Comparison of ENCODE assay signal across 9 cellular contexts in genomic region chr4:162163892-162164759, GRCh38. TPM values are rescaled to one million over a fixed set of nuclear protein-coding genes. Genes with fewer than 3 reads are reported as not detected.
DNase-seq lines count a peak whose midpoint lies in the region; ATAC-seq and TF ChIP-seq lines count a peak whose summit lies in the region.
"Had no signal": no experiment of that assay in that cellular context is flagged by ENCODE, and none has a peak within 500 bp of the region (broad histone marks: within the 10 kb centered on the region; RNA-seq: fewer than 3 reads in every experiment).

FSTL5 (minus strand) TSS chr4:162164000; CDS start chr4:162111396, 52,604 bp downstream.

- H3K27me3 ChIP-seq in thyroid gland, result no peaks in the 10 kb centered on the region

- peaks cover 2% of the 10 kb centered on the region for H3K4me1 Mint-ChIP-seq in activated T-cell treated with anti-CD3 and anti-CD28 coated beads, Interleukin-2, amount 50 U/mL, for 24 hours (ENCODE audit: low read depth)
- peaks cover 18% of the 10 kb centered on the region for H3K4me1 Mint-ChIP-seq in nephron

- no peaks in the 10 kb centered on the region for H3K9me3 ChIP-seq in thyroid gland

- intact Hi-C loops in thyroid gland (cut with DNase I), result no loop called here

- TF ChIP-seq CTCF in fibroblast of villous mesenchyme (IDR thresholded peaks at IDR 0.05; ENCODE audit: insufficient read depth, low read depth, low read length) (no peak), nephron (IDR thresholded peaks at IDR 0.05; ENCODE audit: unreplicated experiment in 3 of 3) (no peak), thyroid gland (IDR thresholded peaks at IDR 0.05) (no peak)

- H3K9me3 Mint-ChIP-seq in activated T-cell treated with anti-CD3 and anti-CD28 coated beads, Interleukin-2, amount 50 U/mL, for 24 hours, result peaks cover 2% of the 10 kb centered on the region
- H3K9me3 Mint-ChIP-seq in nephron, result no peaks in the 10 kb centered on the region

- no peaks in the 10 kb centered on the region for H3K36me3 Mint-ChIP-seq in activated T-cell treated with anti-CD3 and anti-CD28 coated beads, Interleukin-2, amount 50 U/mL, for 24 hours (ENCODE audit: low read depth)
- H3K36me3 Mint-ChIP-seq in nephron (ENCODE audit: low read depth), result no peaks in the 10 kb centered on the region

- H3K4me3 ChIP-seq in fibroblast of villous mesenchyme (ENCODE audit: low read depth, low read length), result peak within 1 kb of the TSS; percentile 39
- peak within 1 kb of the TSS in 1 of 3 donors; percentile 9 for H3K4me3 ChIP-seq in thyroid gland (replicated peaks in 1 of 3)

- peak; percentile 91 for ATAC-seq in HG02623 (IDR thresholded peaks at IDR 0.05; ENCODE audit: unreplicated experiment)

- no peak within 1 kb of the TSS for H3K27ac ChIP-seq in thyroid gland

- peaks cover 10% of the 10 kb centered on the region for H3K27me3 Mint-ChIP-seq in activated T-cell treated with anti-CD3 and anti-CD28 coated beads, Interleukin-2, amount 50 U/mL, for 24 hours
- peaks cover 9% of the 10 kb centered on the region for H3K27me3 Mint-ChIP-seq in nephron (ENCODE audit: low read depth)

- no peak for TF ChIP-seq POLR2A in thyroid gland (IDR thresholded peaks at IDR 0.05)

- DNase-seq in SIG-M5 treated with dmso at 0.1 percent for 504 hours (lab: John Stamatoyannopoulos, UW; ENCODE audit: unreplicated experiment), result peak; percentile 62
- no peak for DNase-seq in SIG-M5 (lab: John Stamatoyannopoulos, UW)
- peak; percentile 52 for DNase-seq in NCI-H2081 treated with DMSO at 0.1 percent for 48 hours (lab: John Stamatoyannopoulos, UW)
- peak; percentile 47 for DNase-seq in activated T-cell treated with anti-CD3 and anti-CD28 coated beads, Interleukin-2, amount 50 U/mL, for 24 hours
- peak; percentile 1 for DNase-seq in fibroblast of villous mesenchyme (ENCODE audit: low read depth)
- peak; percentile 62 to 85 for DNase-seq in thyroid gland
- DNase-seq: DND-41 had no signal

- no peak within 1 kb of the TSS for H3K27ac Mint-ChIP-seq in activated T-cell treated with anti-CD3 and anti-CD28 coated beads, Interleukin-2, amount 50 U/mL, for 24 hours
- H3K27ac Mint-ChIP-seq in nephron, result peak within 1 kb of the TSS; percentile 62 to 79 (median 69)

- peak within 1 kb of the TSS; percentile 64 for H3K4me3 Mint-ChIP-seq in activated T-cell treated with anti-CD3 and anti-CD28 coated beads, Interleukin-2, amount 50 U/mL, for 24 hours
- peak within 1 kb of the TSS; percentile 94 to 99 (median 96) for H3K4me3 Mint-ChIP-seq in nephron

- no peaks in the 10 kb centered on the region for H3K4me1 ChIP-seq in thyroid gland

- H3K36me3 ChIP-seq in thyroid gland, result no peaks in the 10 kb centered on the region

- WGBS in thyroid gland, 2 donors, result 2 to 4% methylated on average over 30 to 38 of the region's 39 CpGs

RNA-seq across cellular contexts. Expression of gene FSTL5, which starts in this region (rescaled TPM):
- total RNA-seq in fibroblast of villous mesenchyme (0.32 TPM in 1 of 2 replicates, not detected in the other), thyroid gland (1 to 10 TPM in 1 of 4 donors, under 1 TPM in 1, not detected in 2; 0.33 to 1.1 TPM)

Comparison
In these comparisons a context has a peak if more than half of its experiments do, and no peak if none do; other contexts are left out.
1. Peak in DNase-seq and H3K4me3 ChIP-seq in fibroblast of villous mesenchyme; RNA of the gene not detected or under 1 TPM.